8 cellular contexts compared by ENCODE assay signal in genomic region chr17:19867654-19868395, GRCh38. TPM values are rescaled to one million over a fixed set of nuclear protein-coding genes. Genes with fewer than 3 reads are reported as not detected.
DNase-seq lines count a peak whose midpoint lies in the region; ATAC-seq, FAIRE-seq and TF ChIP-seq lines count a peak whose summit lies in the region.

ULK2 (minus strand) TSS chr17:19867936; CDS start chr17:19867417, 519 bp downstream.

- peak; percentile 39 for ATAC-seq in GM18499 (IDR thresholded peaks at IDR 0.05; ENCODE audit: insufficient read depth, unreplicated experiment)

- no peak for FAIRE-seq in D721Med (lab: Jason Lieb, UNC)

- H3K27me3 ChIP-seq in HUES48 (ENCODE audit: control insufficient read depth, insufficient read depth, low read length) (peaks cover 12% of the 10 kb centered on the region), skeletal muscle satellite cell (ENCODE audit: control insufficient read depth, insufficient read depth, low read length) (no peaks in the 10 kb centered on the region)

- no peaks in the 10 kb centered on the region for H3K4me1 ChIP-seq in HUES48 (ENCODE audit: control insufficient read depth, insufficient read depth, low read length)
- H3K4me1 ChIP-seq in skeletal muscle satellite cell (ENCODE audit: control insufficient read depth, insufficient read depth, low read length), result peaks cover 5% of the 10 kb centered on the region

- peak within 1 kb of the TSS; percentile 17 for H3K27ac ChIP-seq in HUES48 (ENCODE audit: low read depth, low read length)

- H3K4me3 ChIP-seq in HUES48 (ENCODE audit: low read depth, low read length) (peak within 1 kb of the TSS; percentile 84), skeletal muscle satellite cell (ENCODE audit: low read length) (peak within 1 kb of the TSS; percentile 78)

- H3K36me3 ChIP-seq in HUES48 (ENCODE audit: control insufficient read depth, insufficient read depth, low read length), result no peaks in the 10 kb centered on the region
- H3K36me3 ChIP-seq in skeletal muscle satellite cell (ENCODE audit: insufficient read depth, low read length), result no peaks in the 10 kb centered on the region

- no peak for TF ChIP-seq CTCF in D721Med (IDR thresholded peaks at IDR 0.05; ENCODE audit: insufficient read depth, missing control alignments)

- peak within 1 kb of the TSS; percentile 96 for H3K4me2 ChIP-seq in skeletal muscle satellite cell (ENCODE audit: low read length)

- peak within 1 kb of the TSS; percentile 38 for H3K9ac ChIP-seq in HUES48 (ENCODE audit: low read depth, low read length)
- H3K9ac ChIP-seq in skeletal muscle satellite cell (ENCODE audit: low read depth, low read length), result peak within 1 kb of the TSS; percentile 91

- H3K9me3 ChIP-seq in HUES48 (ENCODE audit: control insufficient read depth, insufficient read depth, low read length) (no peaks in the 10 kb centered on the region), skeletal muscle satellite cell (replicated peaks; ENCODE audit: low read length) (no peaks in the 10 kb centered on the region)

- DNase-seq in 8988T (peak; percentile 57), T-helper 9 cell (peak; percentile 8), cerebellar cortex (ENCODE audit: low spot score) (peak; percentile 58), inferior parietal cortex (ENCODE audit: extremely low spot score) (peak; percentile 66), D721Med (ENCODE audit: insufficient read length, low spot score) (no peak)

RNA-seq across cellular contexts. Expression of gene ULK2, which starts in this region (rescaled TPM):
- total RNA-seq in skeletal muscle satellite cell (2012; rRNA removed), result 7.9 and 10.7 TPM in 2 replicates
